In the genomic region with DNA sequence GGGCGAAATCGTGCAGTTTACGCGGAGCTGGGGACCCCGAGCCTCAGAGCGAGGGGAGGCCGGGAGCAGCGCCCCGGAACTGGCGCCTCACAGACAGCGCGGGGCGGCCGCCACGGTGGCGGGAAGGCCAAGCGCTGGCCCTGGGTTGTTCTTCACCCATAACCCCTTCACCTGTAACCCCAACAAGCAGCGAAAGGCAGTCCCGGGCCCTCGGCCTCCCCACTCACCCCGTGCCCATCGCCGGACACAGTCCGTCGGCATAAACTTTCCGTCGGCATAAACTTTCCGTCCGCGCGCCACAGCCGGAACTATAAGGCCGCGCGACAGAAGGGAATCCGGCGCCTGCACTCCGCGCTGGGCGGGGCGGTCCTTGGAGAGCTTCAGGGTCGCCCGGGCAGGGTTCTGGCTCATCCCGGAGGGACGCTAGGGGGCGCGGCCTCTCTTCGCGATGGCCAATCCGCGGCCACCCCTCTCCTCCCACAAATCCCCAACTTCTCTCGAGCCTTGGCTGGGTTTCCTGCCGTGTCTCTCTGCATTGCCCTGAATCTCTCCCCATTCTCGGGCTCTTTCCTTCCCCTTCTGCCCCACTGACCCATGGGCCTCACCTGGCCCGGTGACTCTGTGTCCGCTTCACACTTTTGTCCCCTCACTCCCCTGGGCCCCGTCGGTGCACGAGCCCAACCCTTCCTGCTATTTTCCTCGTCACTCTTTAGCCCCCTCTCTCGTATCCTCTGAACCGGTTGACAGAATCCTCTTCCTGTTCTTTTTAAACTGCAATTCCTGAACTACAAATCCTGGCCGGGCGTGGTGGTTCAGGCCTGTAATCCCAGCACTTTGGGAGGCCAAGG, we compare ENCODE assay signal across 8 cellular contexts. TPM values are rescaled to one million over a fixed set of nuclear protein-coding genes. Genes with fewer than 3 reads are reported as not detected.
A peak's percentile ranks its signal among the peaks of the same experiment; 100 is the strongest.
DNase-seq lines count a peak whose midpoint lies in the region; TF ChIP-seq lines count a peak whose summit lies in the region.

A gene (minus strand): TSS at position 261 of the 848 bp plus-strand sequence. CDS start 3,751 bp downstream, outside the sequence.

- H3K4me3 ChIP-seq in MM.1S (ENCODE audit: low read length) (peak within 1 kb of the TSS; percentile 79), neural cell (ENCODE audit: low read length) (peak within 1 kb of the TSS; percentile 86), stomach (peak within 1 kb of the TSS; percentile 72 to 96 (median 84))

- H3K9ac ChIP-seq in MM.1S (ENCODE audit: low read length) (peak within 1 kb of the TSS; percentile 81), neural cell (ENCODE audit: low read length) (peak within 1 kb of the TSS; percentile 72)

- peaks cover 42% of the 10 kb centered on the region for H3K79me2 ChIP-seq in MM.1S (ENCODE audit: low read length)
- H3K79me2 ChIP-seq in neural cell (replicated peaks; ENCODE audit: insufficient read depth, low read length) = peaks cover 4% of the 10 kb centered on the region

- H4K20me1 ChIP-seq in MM.1S (ENCODE audit: insufficient read depth, low read length) (no peaks in the 10 kb centered on the region), neural cell (ENCODE audit: insufficient read depth) (no peaks in the 10 kb centered on the region)

- TF ChIP-seq CTCF in MM.1S (IDR thresholded peaks at IDR 0.05; ENCODE audit: low read length) = peak; percentile 63
- peak; percentile 83 for TF ChIP-seq CTCF in neural cell (IDR thresholded peaks at IDR 0.05; ENCODE audit: poor library complexity, severe bottlenecking)
- TF ChIP-seq CTCF in stomach (IDR thresholded peaks at IDR 0.05) = peak in 5 of 7 experiments; percentile 38 to 83 (median 65)

- H3K4me1 ChIP-seq in MM.1S (ENCODE audit: low read length) = 0 out of 2 replicates have a peak, but pooled peaks cover 2% of the 10 kb centered on the region
- H3K4me1 ChIP-seq in stomach = peaks cover 14 to 49% (median 33%) of the 10 kb centered on the region in 4 donors

- H3K36me3 ChIP-seq in MM.1S (replicated peaks; ENCODE audit: insufficient read depth, low read length) (no peaks in the 10 kb centered on the region), neural cell (ENCODE audit: insufficient read depth, low read length) (no peaks in the 10 kb centered on the region), stomach (peaks cover 0 to 8% (median 5%) of the 10 kb centered on the region in 4 donors)

- peak; percentile 60 for TF ChIP-seq RAD21 in neural cell (conservative IDR thresholded peaks at IDR 0.05)

- H3K4me2 ChIP-seq in MM.1S (ENCODE audit: low read depth, low read length) (peak within 1 kb of the TSS; percentile 63), neural cell (ENCODE audit: low read length) (peak within 1 kb of the TSS; percentile 94)

- 0 to 1% (median 1%) methylated on average over 44 to 64 of the region's 64 CpGs for WGBS in stomach, 5 donors

- peak in 1 of 4 donors; percentile 61 for TF ChIP-seq POLR2A in stomach (IDR thresholded peaks at IDR 0.05)

- intact Hi-C loops in stomach (cut with DNase I; ENCODE audit: low total_unique reads) = no loop called here

- H3K9me3 ChIP-seq in MM.1S (replicated peaks; ENCODE audit: insufficient read depth, low read length) (no peaks in the 10 kb centered on the region), neural cell (ENCODE audit: low read length) (no peaks in the 10 kb centered on the region), stomach (no peaks in the 10 kb centered on the region)

- no peaks in the 10 kb centered on the region for H3F3A ChIP-seq in MM.1S (ENCODE audit: insufficient read depth, low read length)
- no peaks in the 10 kb centered on the region for H3F3A ChIP-seq in neural cell (ENCODE audit: insufficient read depth, low read length, poor library complexity, severe bottlenecking)

- DNase-seq in GF-D8 (lab: John Stamatoyannopoulos, UW) (peak; percentile 87), HCEC 1CT (peak; percentile 98), MM.1S (peak; percentile 95), SIG-M5 (lab: John Stamatoyannopoulos, UW) (peak; percentile 62), activated gamma-delta T cell (lab: John Stamatoyannopoulos, UW) (peak; percentile 79), fibroblast of the conjunctiva (ENCODE audit: low read depth) (peak; percentile 94), stomach (peak; percentile 99)

- H3K27ac ChIP-seq in MM.1S (ENCODE audit: low read length) (peak within 1 kb of the TSS; percentile 57; the same call in 1 of the 2 replicates), neural cell (ENCODE audit: low read length) (peak within 1 kb of the TSS; percentile 67), stomach (peak within 1 kb of the TSS; percentile 87 to 95 (median 92))

- H3K27me3 ChIP-seq in MM.1S (replicated peaks; ENCODE audit: insufficient read depth, low read length) (no peaks in the 10 kb centered on the region), neural cell (ENCODE audit: insufficient read depth, low read depth, low read length) (no peaks in the 10 kb centered on the region), stomach (no peaks in the 10 kb centered on the region)

- peak within 1 kb of the TSS; percentile 96 for H2AFZ ChIP-seq in MM.1S (ENCODE audit: low read length)
- peak within 1 kb of the TSS; percentile 99 for H2AFZ ChIP-seq in neural cell (ENCODE audit: low read depth, low read length)

- TF ChIP-seq EP300 in neural cell (conservative IDR thresholded peaks at IDR 0.05; ENCODE audit: poor library complexity, severe bottlenecking) = no peak
- no peak for TF ChIP-seq EP300 in stomach (IDR thresholded peaks at IDR 0.05)

- H3K9me2 ChIP-seq in MM.1S (replicated peaks; ENCODE audit: insufficient read depth, low read length) (no peaks in the 10 kb centered on the region), neural cell (ENCODE audit: insufficient read depth, low read length) (no peaks in the 10 kb centered on the region)

TF ChIP-seq in neural cell, 6 proteins besides CTCF, POLR2A, EP300 and RAD21:
- TF ChIP-seq TAF1 (IDR thresholded peaks at IDR 0.05; ENCODE audit: low read depth) = no peak
- TF ChIP-seq SMC3 (conservative IDR thresholded peaks at IDR 0.05; ENCODE audit: poor library complexity) = peak; percentile 61
- TF ChIP-seq, protein P1, sequence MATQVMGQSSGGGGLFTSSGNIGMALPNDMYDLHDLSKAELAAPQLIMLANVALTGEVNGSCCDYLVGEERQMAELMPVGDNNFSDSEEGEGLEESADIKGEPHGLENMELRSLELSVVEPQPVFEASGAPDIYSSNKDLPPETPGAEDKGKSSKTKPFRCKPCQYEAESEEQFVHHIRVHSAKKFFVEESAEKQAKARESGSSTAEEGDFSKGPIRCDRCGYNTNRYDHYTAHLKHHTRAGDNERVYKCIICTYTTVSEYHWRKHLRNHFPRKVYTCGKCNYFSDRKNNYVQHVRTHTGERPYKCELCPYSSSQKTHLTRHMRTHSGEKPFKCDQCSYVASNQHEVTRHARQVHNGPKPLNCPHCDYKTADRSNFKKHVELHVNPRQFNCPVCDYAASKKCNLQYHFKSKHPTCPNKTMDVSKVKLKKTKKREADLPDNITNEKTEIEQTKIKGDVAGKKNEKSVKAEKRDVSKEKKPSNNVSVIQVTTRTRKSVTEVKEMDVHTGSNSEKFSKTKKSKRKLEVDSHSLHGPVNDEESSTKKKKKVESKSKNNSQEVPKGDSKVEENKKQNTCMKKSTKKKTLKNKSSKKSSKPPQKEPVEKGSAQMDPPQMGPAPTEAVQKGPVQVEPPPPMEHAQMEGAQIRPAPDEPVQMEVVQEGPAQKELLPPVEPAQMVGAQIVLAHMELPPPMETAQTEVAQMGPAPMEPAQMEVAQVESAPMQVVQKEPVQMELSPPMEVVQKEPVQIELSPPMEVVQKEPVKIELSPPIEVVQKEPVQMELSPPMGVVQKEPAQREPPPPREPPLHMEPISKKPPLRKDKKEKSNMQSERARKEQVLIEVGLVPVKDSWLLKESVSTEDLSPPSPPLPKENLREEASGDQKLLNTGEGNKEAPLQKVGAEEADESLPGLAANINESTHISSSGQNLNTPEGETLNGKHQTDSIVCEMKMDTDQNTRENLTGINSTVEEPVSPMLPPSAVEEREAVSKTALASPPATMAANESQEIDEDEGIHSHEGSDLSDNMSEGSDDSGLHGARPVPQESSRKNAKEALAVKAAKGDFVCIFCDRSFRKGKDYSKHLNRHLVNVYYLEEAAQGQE (IDR thresholded peaks at IDR 0.05; ENCODE audit: borderline replicate concordance) = no peak
- no peak for TF ChIP-seq EZH2 (IDR thresholded peaks at IDR 0.05; ENCODE audit: borderline replicate concordance, insufficient read depth, low read length, poor library complexity, severe bottlenecking)
- TF ChIP-seq POLR2AphosphoS5 (IDR thresholded peaks at IDR 0.05) = peak; percentile 82
- peak; percentile 88 for TF ChIP-seq MXI1 (conservative IDR thresholded peaks at IDR 0.05; ENCODE audit: poor library complexity, severe bottlenecking)

RNA-seq across cellular contexts. Expression of the gene that starts here (rescaled TPM):
- polyA plus RNA-seq in neural cell = 49.7 and 51.0 TPM in 2 replicates
- 34.1 and 49.5 TPM in 2 replicates for polyA minus RNA-seq in neural cell
- 10 to 100 TPM in 4 of 5 donors, 1 to 10 TPM in 1; 7.2 to 73.2 (median 42.0) TPM for total RNA-seq in stomach
- 10 to 100 TPM; 14.9 to 19.7 (median 15.8) TPM for polyA plus RNA-seq in stomach

Comparison
In these comparisons a context has a peak if more than half of its experiments do, and no peak if none do; other contexts are left out.
1. Peak in every context shown above with its lines: DNase-seq, H3K4me3 ChIP-seq and H3K27ac ChIP-seq.